15 cellular contexts compared by ENCODE assay signal in the genomic region with DNA sequence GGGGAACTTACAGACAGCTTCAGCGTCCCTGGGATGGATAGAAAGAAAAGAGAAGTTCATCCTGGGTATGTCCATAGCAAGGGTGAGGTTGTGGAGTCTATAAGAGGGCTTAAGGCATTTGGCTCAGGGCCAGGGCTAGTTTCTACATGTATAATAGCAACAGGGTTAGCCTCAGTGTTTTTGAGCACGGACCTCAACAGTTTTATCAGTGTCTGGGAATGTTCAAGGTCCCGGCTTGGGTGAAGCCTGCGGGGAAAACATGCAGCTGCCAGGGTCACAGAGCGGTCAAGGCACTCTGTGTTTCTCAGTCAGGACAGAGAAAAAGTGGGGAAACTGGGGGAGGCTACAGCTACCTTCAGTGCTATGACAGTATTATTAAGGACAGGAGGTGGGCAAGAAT.
DNase-seq lines count a peak whose midpoint lies in the region; ATAC-seq, FAIRE-seq and TF ChIP-seq lines count a peak whose summit lies in the region.
"Had no signal": no experiment of that assay in that cellular context is flagged by ENCODE, and none has a peak within 500 bp of the region (broad histone marks: within the 10 kb centered on the region; RNA-seq: fewer than 3 reads in every experiment).

No MANE protein-coding gene starts in this region.

- H3K36me3 ChIP-seq in K562 (ENCODE audit: control insufficient read depth, insufficient read depth, low read length) (no peaks in the 10 kb centered on the region), kidney (ENCODE audit: control insufficient read depth in 1 of 2, insufficient read depth in 2 of 2, low read length in 2 of 2) (no peaks in the 10 kb centered on the region), upper lobe of left lung (no peaks in the 10 kb centered on the region), esophagus muscularis mucosa (no peaks in the 10 kb centered on the region)

- DNase-seq in NCI-H748 (lab: John Stamatoyannopoulos, UW; ENCODE audit: unreplicated experiment) = peak; percentile 13
- no peak for DNase-seq in NCI-H748 treated with DMSO at 0.1 percent for 48 hours (lab: John Stamatoyannopoulos, UW)
- DNase-seq in K562 (ENCODE audit: extremely low read depth in 1 of 4, low spot score in 3 of 4) = no peak
- DNase-seq in kidney = peak; percentile 78
- DNase-seq in upper lobe of left lung = no peak
- no peak for DNase-seq in esophagus muscularis mucosa (ENCODE audit: extremely low spot score)
- DNase-seq: activated CD8-positive, alpha-beta memory T cell treated with anti-CD3 and anti-CD28 coated beads, Interleukin-2, amount 50 U/mL, for 4 hours; amygdala; COR-L47; mucosa of descending colon; NCI-H446; SIG-M5 had no signal

- TF ChIP-seq CTCF in K562 (IDR thresholded peaks at IDR 0.05 in 2 of 3, conservative IDR thresholded peaks at IDR 0.05 in 1 of 3; ENCODE audit: insufficient read depth in 2 of 3, low read depth in 1 of 3, low read length in 3 of 3) = no peak
- no peak for TF ChIP-seq CTCF in kidney (IDR thresholded peaks at IDR 0.05; ENCODE audit: borderline replicate concordance, extremely low read depth, insufficient read depth)
- no peak for TF ChIP-seq CTCF in upper lobe of left lung (IDR thresholded peaks at IDR 0.05)
- TF ChIP-seq CTCF in esophagus muscularis mucosa (IDR thresholded peaks at IDR 0.05) = no peak

- intact Hi-C loops in K562 (cut with micrococcal nuclease) = no loop called here
- intact Hi-C loops in kidney (cut with DNase I) = no loop called here
- intact Hi-C loops in esophagus muscularis mucosa (cut with DNase I) = no loop called here

- H3K4me3 ChIP-seq in K562 = no peak overlapping the region
- H3K4me3 ChIP-seq in kidney (ENCODE audit: low read length in 2 of 2) = no peak overlapping the region
- H3K4me3 ChIP-seq in upper lobe of left lung = no peak overlapping the region
- no peak overlapping the region for H3K4me3 ChIP-seq in esophagus muscularis mucosa
- H3K4me3 ChIP-seq: mucosa of descending colon had no signal

- no peak for TF ChIP-seq EP300 in K562 (IDR thresholded peaks at IDR 0.05; ENCODE audit: low read length)
- TF ChIP-seq EP300 in upper lobe of left lung (IDR thresholded peaks at IDR 0.05) = no peak
- TF ChIP-seq EP300 in esophagus muscularis mucosa (IDR thresholded peaks at IDR 0.05) = no peak

- H2AFZ ChIP-seq in K562 (ENCODE audit: low read depth, low read length) = no peak overlapping the region

- no peak overlapping the region for H3K4me2 ChIP-seq in K562 (ENCODE audit: insufficient read depth, low read length)

- no peaks in the 10 kb centered on the region for H3K4me1 ChIP-seq in K562 (replicated peaks in 1 of 2; ENCODE audit: control insufficient read depth in 2 of 2, insufficient read depth in 2 of 2, low read length in 2 of 2)
- H3K4me1 ChIP-seq in kidney (ENCODE audit: control insufficient read depth in 1 of 2, insufficient read depth in 1 of 2, low read depth in 1 of 2, low read length in 2 of 2) = no peaks in the 10 kb centered on the region
- no peaks in the 10 kb centered on the region for H3K4me1 ChIP-seq in upper lobe of left lung
- no peaks in the 10 kb centered on the region for H3K4me1 ChIP-seq in esophagus muscularis mucosa

- TF ChIP-seq RAD21 in K562 (CRISPR knock-in tag; conservative IDR thresholded peaks at IDR 0.05 in 1 of 2, IDR thresholded peaks at IDR 0.05 in 1 of 2) = no peak

- in situ Hi-C loops in K562 (cut with MboI) = no loop called here

- POLR2A ChIA-PET in K562 (lab: Yijun Ruan, JAX) = no interaction called here

- no peak for FAIRE-seq in K562 (lab: Jason Lieb, UNC)
- FAIRE-seq in kidney (lab: Jason Lieb, UNC) = no peak
- FAIRE-seq: A204.1 had no signal

- H4K20me1 ChIP-seq in K562 (replicated peaks; ENCODE audit: control insufficient read depth, insufficient read depth, low read length) = no peaks in the 10 kb centered on the region

- no peaks in the 10 kb centered on the region for H3K79me2 ChIP-seq in K562 (ENCODE audit: control insufficient read depth, insufficient read depth, low read length)

- no TSS peak for BruUV-seq in K562 (replicated peaks; lab: Mats Ljungman, UMichigan)

- H3K27me3 ChIP-seq in K562 (ENCODE audit: control insufficient read depth in 2 of 2, insufficient read depth in 2 of 2, low read length in 2 of 2) (peaks cover 0 to 16% of the 10 kb centered on the region in 2 experiments; a peak in 2 of 5 replicates), upper lobe of left lung (no peaks in the 10 kb centered on the region), esophagus muscularis mucosa (no peaks in the 10 kb centered on the region)

- H3K9ac ChIP-seq in K562 (ENCODE audit: insufficient read depth in 1 of 2, low read depth in 2 of 2, low read length in 2 of 2) (no peak overlapping the region), kidney (ENCODE audit: low read length in 2 of 2) (no peak overlapping the region)

- CTCF ChIA-PET in K562 (lab: Yijun Ruan, JAX; ENCODE audit: low intra/inter-chr PET ratio) = interaction anchor here (0.7 kb wide), 1 partner anchor 30 kb away, joined by 3 read pairs; no protein-coding TSS in a partner anchor

- ATAC-seq in K562 = no peak
- peak; percentile 26 to 87 for ATAC-seq in upper lobe of left lung (ENCODE audit: low FRiP score in 2 of 2)
- ATAC-seq in HG03196 (IDR thresholded peaks at IDR 0.05; ENCODE audit: unreplicated experiment) = no peak
- ATAC-seq in HG02571 (IDR thresholded peaks at IDR 0.05; ENCODE audit: unreplicated experiment) = no peak
- ATAC-seq: mucosa of descending colon had no signal

- no peak for TF ChIP-seq POLR2A in K562 (conservative IDR thresholded peaks at IDR 0.05)
- TF ChIP-seq POLR2A in upper lobe of left lung (IDR thresholded peaks at IDR 0.05) = no peak
- no peak for TF ChIP-seq POLR2A in esophagus muscularis mucosa (IDR thresholded peaks at IDR 0.05; ENCODE audit: low read depth)

- 0% methylated on average over 5 of the region's 5 CpGs for WGBS in K562 (ENCODE audit: insufficient coverage, low coverage, missing lambda C conversion rate)
- 45 to 65% methylated on average over 5 of the region's 5 CpGs for WGBS in upper lobe of left lung, 2 donors
- WGBS in esophagus muscularis mucosa = 53% methylated on average over 5 of the region's 5 CpGs

- H3K27ac ChIP-seq in K562 (ENCODE audit: extremely low read depth, low read depth, low read length) = no peak overlapping the region
- H3K27ac ChIP-seq in kidney (ENCODE audit: low read depth in 2 of 2, low read length in 2 of 2) = no peak overlapping the region
- no peak overlapping the region for H3K27ac ChIP-seq in upper lobe of left lung
- no peak overlapping the region for H3K27ac ChIP-seq in esophagus muscularis mucosa (replicated peaks in 1 of 4)

- no peaks in the 10 kb centered on the region for H3K9me1 ChIP-seq in K562 (ENCODE audit: control insufficient read depth, insufficient read depth, low read length)

- H3K9me3 ChIP-seq in K562 (replicated peaks; ENCODE audit: control insufficient read depth, insufficient read depth, low read depth, low read length) = no peaks in the 10 kb centered on the region
- no peaks in the 10 kb centered on the region for H3K9me3 ChIP-seq in kidney (ENCODE audit: control insufficient read depth in 1 of 2, low read length in 2 of 2)
- no peaks in the 10 kb centered on the region for H3K9me3 ChIP-seq in upper lobe of left lung
- no peaks in the 10 kb centered on the region for H3K9me3 ChIP-seq in esophagus muscularis mucosa
- H3K9me3 ChIP-seq: mucosa of descending colon had no signal

TF ChIP-seq in K562, 482 proteins besides CTCF, POLR2A, EP300 and RAD21:
- TF ChIP-seq ZEB2 (IDR thresholded peaks at IDR 0.05) (no peak), NFIC (IDR thresholded peaks at IDR 0.05) (peak; percentile 28; the same call in 1 of the 2 replicates), EP400 (IDR thresholded peaks at IDR 0.05) (no peak)

Comparison
In these comparisons a context has a peak if more than half of its experiments do, and no peak if none do; other contexts are left out.
1. DNase-seq: peak in NCI-H748 (single experiment) and kidney (single experiment); none in NCI-H748 treated with DMSO at 0.1 percent for 48 hours (single experiment), K562 (0 of 4), upper lobe of left lung (0 of 2) and esophagus muscularis mucosa (single experiment).
2. ATAC-seq: peak in upper lobe of left lung (2 of 2); none in K562 (single experiment), HG03196 (single experiment) and HG02571 (single experiment).